8 cellular contexts compared by ENCODE assay signal in genomic region chr4:165131247-165131832, GRCh38.
A peak's percentile ranks its signal among the peaks of the same experiment; 100 is the strongest.
DNase-seq lines count a peak whose midpoint lies in the region; ATAC-seq lines count a peak whose summit lies in the region.

No MANE protein-coding gene starts in this region.

- no peak overlapping the region for H3K4me3 ChIP-seq in BLaER1

- no peak overlapping the region for H3K27ac Mint-ChIP-seq in memory B cell

- peaks cover 27% of the 10 kb centered on the region for H3K4me1 Mint-ChIP-seq in memory B cell

- H3K9me3 Mint-ChIP-seq in memory B cell = no peaks in the 10 kb centered on the region

- no peaks in the 10 kb centered on the region for H4K20me1 ChIP-seq in BLaER1

- H3K27me3 ChIP-seq in BLaER1 = no peaks in the 10 kb centered on the region

- DNase-seq in NCI-H446 treated with DMSO at 0.1 percent for 48 hours (lab: John Stamatoyannopoulos, UW) (peak; percentile 23), ecto neural progenitor cell (ENCODE audit: low spot score) (peak; percentile 80), memory B cell (ENCODE audit: low spot score in 2 of 2) (peak; percentile 85 to 86)
- peak; percentile 75 for DNase-seq in activated CD4-positive, alpha-beta T cell treated with anti-CD3 and anti-CD28 coated beads, Interleukin-2, amount 50 U/mL, for 1 hour
- DNase-seq in stimulated activated CD8-positive, alpha-beta memory T cell treated with anti-CD3 and anti-CD28 coated beads, Interleukin-2, amount 100 ng/mL, for 48 hours (ENCODE audit: low read depth in 2 of 2) = peak; percentile 42 to 70

- no peak overlapping the region for H3K9ac ChIP-seq in BLaER1

- H3K27ac ChIP-seq in BLaER1 = no peak overlapping the region

- peak overlapping the region; percentile 71 for H3K4me2 ChIP-seq in BLaER1

- peak; percentile 76 for ATAC-seq in GM19035 (IDR thresholded peaks at IDR 0.05; ENCODE audit: unreplicated experiment)
- peak; percentile 77 for ATAC-seq in HG03354 (IDR thresholded peaks at IDR 0.05; ENCODE audit: poor library complexity, severe bottlenecking, unreplicated experiment)
- ATAC-seq in memory B cell (ENCODE audit: low read depth) = peak; percentile 79

- H3K9me3 ChIP-seq in BLaER1 = no peaks in the 10 kb centered on the region

- no peaks in the 10 kb centered on the region for H3K36me3 Mint-ChIP-seq in memory B cell

- H3K27me3 Mint-ChIP-seq in memory B cell = peaks cover 3% of the 10 kb centered on the region

- no peaks in the 10 kb centered on the region for H3K36me3 ChIP-seq in BLaER1

- no peak overlapping the region for H3K4me3 Mint-ChIP-seq in memory B cell

- peaks cover 35% of the 10 kb centered on the region for H3K4me1 ChIP-seq in BLaER1

Comparison
In these comparisons a context has a peak if more than half of its experiments do, and no peak if none do; other contexts are left out.
1. DNase-seq: peak in every context shown above with its lines; median percentile 86 in memory B cell; 80 in ecto neural progenitor cell; 75 in activated CD4-positive, alpha-beta T cell treated with anti-CD3 and anti-CD28 coated beads, Interleukin-2, amount 50 U/mL, for 1 hour; 56 in stimulated activated CD8-positive, alpha-beta memory T cell treated with anti-CD3 and anti-CD28 coated beads, Interleukin-2, amount 100 ng/mL, for 48 hours; 23 in NCI-H446 treated with DMSO at 0.1 percent for 48 hours.